Comparison of ENCODE assay signal across 22 cellular contexts in the genomic region with DNA sequence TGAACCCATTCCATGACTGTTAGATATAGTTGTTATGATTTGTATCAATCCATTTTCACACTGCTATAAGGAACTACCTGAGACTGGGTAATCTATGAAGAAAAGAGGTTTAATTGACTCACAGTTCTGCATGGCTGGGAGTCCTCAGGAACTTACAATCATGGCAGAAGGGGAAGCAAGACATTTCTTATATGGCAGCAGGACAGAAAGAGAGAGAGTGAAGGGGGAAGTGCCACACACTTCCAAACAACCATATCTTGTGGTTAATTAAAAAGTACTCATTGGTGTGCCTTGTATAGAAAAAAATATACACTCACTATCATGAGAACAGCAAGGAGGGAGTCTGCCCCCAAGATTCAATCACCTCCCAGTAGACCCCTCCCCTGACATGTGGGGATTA.
A peak's percentile ranks its signal among the peaks of the same experiment; 100 is the strongest.
DNase-seq lines count a peak whose midpoint lies in the region; ATAC-seq, FAIRE-seq and TF ChIP-seq lines count a peak whose summit lies in the region.
"Had no signal": no experiment of that assay in that cellular context is flagged by ENCODE, and none has a peak within 500 bp of the region (broad histone marks: within the 10 kb centered on the region; RNA-seq: fewer than 3 reads in every experiment).

No MANE protein-coding gene starts in this region.

- H3K9ac ChIP-seq in K562 (ENCODE audit: insufficient read depth in 1 of 2, low read depth in 2 of 2, low read length in 2 of 2): no peak overlapping the region
- H3K9ac ChIP-seq: BLaER1 treated with 17β-estradiol and CSF1 and Interleukin-3, amounts not matched to agents 10 nM and 100 nM had no signal

- H3K4me2 ChIP-seq in K562 (ENCODE audit: insufficient read depth, low read length): no peak overlapping the region
- H3K4me2 ChIP-seq: BLaER1 treated with 17β-estradiol and CSF1 and Interleukin-3, amounts not matched to agents 10 nM and 100 nM had no signal

- ATAC-seq in K562: no peak
- ATAC-seq in upper lobe of right lung: no peak
- ATAC-seq in Right ventricle myocardium inferior: no peak
- ATAC-seq: HepG2 had no signal

- no peak overlapping the region for H3K4me3 ChIP-seq in NB4 (ENCODE audit: low read depth, low read length)
- H3K4me3 ChIP-seq in K562: no peak overlapping the region
- no peak overlapping the region for H3K4me3 ChIP-seq in upper lobe of right lung
- H3K4me3 ChIP-seq: BLaER1 treated with 17β-estradiol and CSF1 and Interleukin-3, amounts not matched to agents 10 nM and 100 nM; HAP-1 had no signal

- H3K36me3 ChIP-seq in K562 (ENCODE audit: control insufficient read depth, insufficient read depth, low read length) (no peaks in the 10 kb centered on the region), upper lobe of right lung (no peaks in the 10 kb centered on the region)
- H3K36me3 ChIP-seq: BLaER1 treated with 17β-estradiol and CSF1 and Interleukin-3, amounts not matched to agents 10 nM and 100 nM; HAP-1 had no signal

- no TSS peak for BruUV-seq in K562 (replicated peaks; lab: Mats Ljungman, UMichigan)

- no peak overlapping the region for H3K27ac ChIP-seq in K562 (ENCODE audit: extremely low read depth, low read depth, low read length)
- no peak overlapping the region for H3K27ac ChIP-seq in upper lobe of right lung
- H3K27ac ChIP-seq: BLaER1 treated with 17β-estradiol and CSF1 and Interleukin-3, amounts not matched to agents 10 nM and 100 nM had no signal

- no peaks in the 10 kb centered on the region for H3K79me2 ChIP-seq in K562 (ENCODE audit: control insufficient read depth, insufficient read depth, low read length)

- no peak for FAIRE-seq in K562 (lab: Jason Lieb, UNC)
- FAIRE-seq: D721Med, G401.6, GM12891, H1, HepG2, HTR-8/SVneo had no signal

- no peak for TF ChIP-seq RAD21 in K562 (CRISPR knock-in tag; conservative IDR thresholded peaks at IDR 0.05 in 1 of 2, IDR thresholded peaks at IDR 0.05 in 1 of 2)

- CTCF ChIA-PET in K562 (lab: Yijun Ruan, JAX; ENCODE audit: low intra/inter-chr PET ratio): no interaction called here

- no peaks in the 10 kb centered on the region for H3K9me1 ChIP-seq in K562 (ENCODE audit: control insufficient read depth, insufficient read depth, low read length)

- H2AFZ ChIP-seq in K562 (ENCODE audit: low read depth, low read length): no peak overlapping the region

- POLR2A ChIA-PET in K562 (lab: Yijun Ruan, JAX): no interaction called here

- no peaks in the 10 kb centered on the region for H4K20me1 ChIP-seq in K562 (replicated peaks; ENCODE audit: control insufficient read depth, insufficient read depth, low read length)
- H4K20me1 ChIP-seq: BLaER1 treated with 17β-estradiol and CSF1 and Interleukin-3, amounts not matched to agents 10 nM and 100 nM had no signal

- H3K4me1 ChIP-seq in K562 (replicated peaks in 1 of 2; ENCODE audit: control insufficient read depth in 2 of 2, insufficient read depth in 2 of 2, low read length in 2 of 2): no peaks in the 10 kb centered on the region
- no peaks in the 10 kb centered on the region for H3K4me1 ChIP-seq in upper lobe of right lung
- H3K4me1 ChIP-seq: HAP-1 had no signal

- 0 out of 2 replicates have a peak, but pooled peaks cover 3% of the 10 kb centered on the region for H3K9me3 ChIP-seq in K562 (replicated peaks; ENCODE audit: control insufficient read depth, insufficient read depth, low read depth, low read length)
- H3K9me3 ChIP-seq in upper lobe of right lung: no peaks in the 10 kb centered on the region
- H3K9me3 ChIP-seq: HAP-1 had no signal

- TF ChIP-seq EP300 in K562 (IDR thresholded peaks at IDR 0.05; ENCODE audit: low read length): no peak

- DNase-seq in CD1c-positive myeloid dendritic cell (ENCODE audit: extremely low spot score): peak; percentile 8
- peak; percentile 28 for DNase-seq in KBM-7
- DNase-seq in NB4 (ENCODE audit: low read depth): peak; percentile 7
- DNase-seq in K562 (ENCODE audit: extremely low read depth in 1 of 4, low spot score in 3 of 4): no peak
- DNase-seq in stimulated activated CD8-positive, alpha-beta memory T cell treated with anti-CD3 and anti-CD28 coated beads, Interleukin-4, amount 100 ng/mL, for 48 hours: no peak
- no peak for DNase-seq in upper lobe of right lung
- no peak for DNase-seq in Right ventricle myocardium inferior (ENCODE audit: missing footprints)
- DNase-seq in activated CD4-positive, alpha-beta T cell treated with anti-CD3 and anti-CD28 coated beads, Interleukin-2, amount 50 U/mL, for 4 hours: no peak
- DNase-seq: ACHN; CD4-positive, alpha-beta T cell; COR-L47; DMS153; DMS79 treated with DMSO at 0.1 percent for 48 hours; EL had no signal

- no peak for TF ChIP-seq CTCF in NB4 (IDR thresholded peaks at IDR 0.05; ENCODE audit: low read depth, low read length)
- TF ChIP-seq CTCF in K562 (IDR thresholded peaks at IDR 0.05 in 2 of 3, conservative IDR thresholded peaks at IDR 0.05 in 1 of 3; ENCODE audit: insufficient read depth in 2 of 3, low read depth in 1 of 3, low read length in 3 of 3): no peak
- TF ChIP-seq CTCF in upper lobe of right lung (IDR thresholded peaks at IDR 0.05): no peak

- in situ Hi-C loops in KBM-7 (cut with MboI; ENCODE audit: low pct_unique_long_range_greater_than_20kb, low sequenced_read_pairs): no loop called here
- in situ Hi-C loops in K562 (cut with MboI): no loop called here

- H3K27me3 ChIP-seq in K562 (ENCODE audit: control insufficient read depth in 2 of 2, insufficient read depth in 2 of 2, low read length in 2 of 2): peaks cover 0 to 4% of the 10 kb centered on the region in 2 experiments; a peak in 2 of 5 replicates
- H3K27me3 ChIP-seq in upper lobe of right lung: no peaks in the 10 kb centered on the region
- H3K27me3 ChIP-seq: BLaER1 treated with 17β-estradiol and CSF1 and Interleukin-3, amounts not matched to agents 10 nM and 100 nM had no signal

- intact Hi-C loops in K562 (cut with micrococcal nuclease) (no loop called here), upper lobe of right lung (cut with DNase I) (no loop called here), Right ventricle myocardium inferior (cut with DNase I) (no loop called here)

- TF ChIP-seq POLR2A in NB4 (IDR thresholded peaks at IDR 0.05; ENCODE audit: extremely low read depth, insufficient read length) (no peak), K562 (conservative IDR thresholded peaks at IDR 0.05) (no peak)

TF ChIP-seq in K562, 482 proteins besides CTCF, POLR2A, EP300 and RAD21:
- TF ChIP-seq ZNF766 (CRISPR knock-in tag; conservative IDR thresholded peaks at IDR 0.05) (peak; percentile 44; the same call in 1 of the 2 replicates), PTTG1 (tag; IDR thresholded peaks at IDR 0.05; ENCODE audit: low read depth) (no peak)

Comparison
In these comparisons a context has a peak if more than half of its experiments do, and no peak if none do; other contexts are left out.
1. DNase-seq: peak in CD1c-positive myeloid dendritic cell (single experiment), KBM-7 (single experiment) and NB4 (single experiment); none in K562 (0 of 4), stimulated activated CD8-positive, alpha-beta memory T cell treated with anti-CD3 and anti-CD28 coated beads, Interleukin-4, amount 100 ng/mL, for 48 hours (single experiment), upper lobe of right lung (single experiment), Right ventricle myocardium inferior (single experiment) and activated CD4-positive, alpha-beta T cell treated with anti-CD3 and anti-CD28 coated beads, Interleukin-2, amount 50 U/mL, for 4 hours (0 of 2).